ENCODE assay signal across 16 cellular contexts in the genomic region with DNA sequence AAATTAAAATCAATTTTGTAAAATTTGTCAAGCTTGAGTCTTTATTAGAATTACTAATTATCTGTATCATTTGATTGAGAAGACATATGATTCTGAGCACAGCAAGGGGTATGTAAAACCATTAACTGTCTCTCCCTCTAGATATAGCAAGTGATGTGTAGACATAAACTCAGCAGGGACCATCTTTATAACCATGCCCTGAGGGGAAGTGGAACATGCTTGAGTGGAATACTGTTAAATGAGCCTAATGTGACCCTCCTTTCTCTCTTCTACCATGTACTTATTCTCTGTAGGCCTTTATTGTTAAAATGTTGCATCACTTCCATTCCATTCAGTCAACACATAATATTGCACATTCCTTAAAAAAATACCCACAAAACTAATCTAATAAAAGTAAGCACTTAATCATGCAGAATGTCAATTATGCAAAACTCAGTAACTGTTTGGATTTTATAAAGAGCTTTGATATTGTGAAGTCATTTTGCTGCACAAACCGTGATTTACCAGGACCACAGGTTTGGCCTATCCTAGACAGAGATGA.
"Had no signal": no experiment of that assay in that cellular context is flagged by ENCODE, and none has a peak within 500 bp of the region (broad histone marks: within the 10 kb centered on the region; RNA-seq: fewer than 3 reads in every experiment).

No MANE protein-coding gene starts in this region.

- H3K9me3 ChIP-seq: neutrophil, right atrium auricular region, stomach, suprapubic skin, tibial nerve had no signal

- H3K36me3 ChIP-seq: heart right ventricle, neutrophil, right atrium auricular region, stomach, suprapubic skin, tibial nerve had no signal

- H3K4me1 ChIP-seq: heart right ventricle, right atrium auricular region, stomach, suprapubic skin, tibial nerve had no signal

- DNase-seq: activated CD4-positive, alpha-beta T cell treated with anti-CD3 and anti-CD28 coated beads, Interleukin-2, amount 50 U/mL, for 4 hours; activated CD8-positive, alpha-beta memory T cell treated with anti-CD3 and anti-CD28 coated beads, Interleukin-2, amount 50 U/mL, for 48 hours; activated naive CD4-positive, alpha-beta T cell; activated T-cell treated with anti-CD3 and anti-CD28 coated beads, Interleukin-2, amount 50 U/mL, for 4 hours; amygdala; heart right ventricle; islet precursor cell; left cardiac atrium; posterior cingulate gyrus; stimulated activated CD4-positive, alpha-beta T cell treated with anti-CD3 and anti-CD28 coated beads, Interleukin-2, amount 100 ng/mL, for 24 hours; stomach; T-helper 9 cell had no signal

- H3K27ac ChIP-seq: heart right ventricle, neutrophil, right atrium auricular region, stomach, suprapubic skin, tibial nerve had no signal

- H3K4me3 ChIP-seq: heart right ventricle, right atrium auricular region, stomach, suprapubic skin, tibial nerve had no signal
